In genomic region chr1:927234-927633, GRCh38 we compare ENCODE assay signal across 20 cellular contexts. TPM values are rescaled to one million over a fixed set of nuclear protein-coding genes. Genes with fewer than 3 reads are reported as not detected.
DNase-seq lines count a peak whose midpoint lies in the region; ATAC-seq, FAIRE-seq and TF ChIP-seq lines count a peak whose summit lies in the region.
"Had no signal": no experiment of that assay in that cellular context is flagged by ENCODE, and none has a peak within 500 bp of the region (broad histone marks: within the 10 kb centered on the region; RNA-seq: fewer than 3 reads in every experiment).

No MANE protein-coding gene starts in this region.

- no peak for TF ChIP-seq EP300 in A549 (IDR thresholded peaks at IDR 0.05)
- TF ChIP-seq EP300 in ovary (IDR thresholded peaks at IDR 0.05) = no peak

- H3K27me3 Mint-ChIP-seq in CD4-positive, alpha-beta T cell = peaks cover 51% of the 10 kb centered on the region
- no peaks in the 10 kb centered on the region for H3K27me3 Mint-ChIP-seq in mesothelial cell of epicardium (ENCODE audit: low read depth)

- POLR2A ChIA-PET in A549 (lab: Yijun Ruan, JAX) = no interaction called here
- POLR2A ChIA-PET in CD4-positive, alpha-beta T cell (lab: Charles Lee) = no interaction called here
- POLR2A ChIA-PET in OCI-LY7 (lab: Charles Lee) = no interaction called here

- H3K4me1 ChIP-seq in A549 (peaks cover 36% of the 10 kb centered on the region), ovary (ENCODE audit: insufficient read depth) (peaks cover 7% of the 10 kb centered on the region), OCI-LY7 (ENCODE audit: insufficient read depth, low read length, poor library complexity, severe bottlenecking) (peaks cover 12% of the 10 kb centered on the region)
- H3K4me1 ChIP-seq: Caco-2 had no signal

- WGBS in A549 (ENCODE audit: missing lambda C conversion rate) = 100% methylated on average over 1 of the region's 9 CpGs
- WGBS in ovary, 3 donors = 25 to 53% (median 34%) methylated on average over 9 of the region's 9 CpGs

- H3K36me3 Mint-ChIP-seq in CD4-positive, alpha-beta T cell (ENCODE audit: low read depth) = no peaks in the 10 kb centered on the region
- peaks cover 9% of the 10 kb centered on the region for H3K36me3 Mint-ChIP-seq in mesothelial cell of epicardium
- H3K36me3 Mint-ChIP-seq: IgD-negative memory B cell had no signal

- peak overlapping the region in 1 of 2 experiments; percentile 97; a peak in 1 of 6 replicates for H3K27ac ChIP-seq in A549
- no peak overlapping the region for H3K27ac ChIP-seq in CD4-positive, alpha-beta T cell (ENCODE audit: low read depth, low read length)
- H3K27ac ChIP-seq in ovary = no peak overlapping the region
- no peak overlapping the region for H3K27ac ChIP-seq in OCI-LY7 (ENCODE audit: low read depth, low read length, poor library complexity, severe bottlenecking)
- H3K27ac ChIP-seq: BLaER1 treated with 17β-estradiol and CSF1 and Interleukin-3, amounts not matched to agents 10 nM and 100 nM had no signal

- H2AFZ ChIP-seq in OCI-LY7 (ENCODE audit: low read length) = no peak overlapping the region
- H2AFZ ChIP-seq: GM23338 had no signal

- H3K79me2 ChIP-seq in OCI-LY7 (ENCODE audit: insufficient read depth, low read depth, low read length) = no peaks in the 10 kb centered on the region

- H3K9me2 ChIP-seq in OCI-LY7 (ENCODE audit: insufficient read depth, low read length) = no peaks in the 10 kb centered on the region

- TF ChIP-seq CTCF in A549 (IDR thresholded peaks at IDR 0.05) = no peak
- no peak for TF ChIP-seq CTCF in CD4-positive, alpha-beta T cell (IDR thresholded peaks at IDR 0.05)
- TF ChIP-seq CTCF in mesothelial cell of epicardium (IDR thresholded peaks at IDR 0.05; ENCODE audit: unreplicated experiment) = no peak
- TF ChIP-seq CTCF in ovary (IDR thresholded peaks at IDR 0.05) = no peak
- no peak for TF ChIP-seq CTCF in OCI-LY7 (conservative IDR thresholded peaks at IDR 0.05; ENCODE audit: low read length)

- H4K20me1 ChIP-seq in OCI-LY7 (ENCODE audit: insufficient read depth, low read length) = no peaks in the 10 kb centered on the region

- TF ChIP-seq POLR2A in A549 (IDR thresholded peaks at IDR 0.05; ENCODE audit: low read length) (no peak), ovary (IDR thresholded peaks at IDR 0.05) (no peak)

- H3K4me2 ChIP-seq in A549 = peak overlapping the region; percentile 14; the same call in 1 of the 3 replicates
- H3K4me2 ChIP-seq in OCI-LY7 (ENCODE audit: low read length) = no peak overlapping the region
- H3K4me2 ChIP-seq: GM23338 had no signal

- H3K27me3 ChIP-seq in CD4-positive, alpha-beta T cell (ENCODE audit: control insufficient read depth, insufficient read depth, low read length) = peaks cover 30% of the 10 kb centered on the region
- H3K27me3 ChIP-seq in ovary = peaks cover 2% of the 10 kb centered on the region

- CTCF ChIA-PET in A549 (lab: Yijun Ruan, JAX) = interaction anchor here (6.9 kb wide), 1 partner anchor 14 kb away, joined by 84 read pairs; no protein-coding TSS in a partner anchor
- CTCF ChIA-PET in CD4-positive, alpha-beta T cell (lab: Charles Lee) = no interaction called here
- CTCF ChIA-PET in OCI-LY7 (lab: Charles Lee; ENCODE audit: unreplicated experiment) = no interaction called here

- H3K27ac Mint-ChIP-seq in CD4-positive, alpha-beta T cell = no peak overlapping the region
- no peak overlapping the region for H3K27ac Mint-ChIP-seq in mesothelial cell of epicardium
- H3K27ac Mint-ChIP-seq: GM23338, HFFc6, IgD-negative memory B cell had no signal

- H3K4me3 Mint-ChIP-seq in CD4-positive, alpha-beta T cell = peak overlapping the region; percentile 25
- peak overlapping the region; percentile 78 for H3K4me3 Mint-ChIP-seq in mesothelial cell of epicardium
- H3K4me3 Mint-ChIP-seq: GM23338 had no signal

- DNase-seq in A549 (ENCODE audit: low read depth in 1 of 2, low spot score in 1 of 2) = no peak
- DNase-seq in CD4-positive, alpha-beta T cell = no peak
- no peak for DNase-seq in mesothelial cell of epicardium (ENCODE audit: low spot score in 2 of 2, unreplicated experiment in 2 of 2)
- no peak for DNase-seq in ovary
- no peak for DNase-seq in OCI-LY7 (ENCODE audit: low spot score)
- no peak for DNase-seq in NCI-H524 (lab: John Stamatoyannopoulos, UW)
- DNase-seq: Caco-2, DMS79 treated with DMSO at 0.1 percent for 48 hours, GF-D8, HCEC 1CT, HFFc6, KBM-7 had no signal

- no peaks in the 10 kb centered on the region for H3K9me3 Mint-ChIP-seq in CD4-positive, alpha-beta T cell
- H3K9me3 Mint-ChIP-seq in mesothelial cell of epicardium = no peaks in the 10 kb centered on the region
- H3K9me3 Mint-ChIP-seq: GM23338, HFFc6, IgD-negative memory B cell had no signal

- H3K4me1 Mint-ChIP-seq in CD4-positive, alpha-beta T cell (ENCODE audit: low read depth) = peaks cover 6% of the 10 kb centered on the region
- peaks cover 53% of the 10 kb centered on the region for H3K4me1 Mint-ChIP-seq in mesothelial cell of epicardium

- no TSS peak for BruUV-seq in OCI-LY7 (replicated peaks; lab: Mats Ljungman, UMichigan)

- TF ChIP-seq RAD21 in A549 (conservative IDR thresholded peaks at IDR 0.05 in 1 of 2, IDR thresholded peaks at IDR 0.05 in 1 of 2) = no peak

- no peak for ATAC-seq in A549
- ATAC-seq in CD4-positive, alpha-beta T cell (ENCODE audit: poor library complexity) = no peak
- ATAC-seq: GM23338 had no signal

- no peaks in the 10 kb centered on the region for H3K9me3 ChIP-seq in A549
- H3K9me3 ChIP-seq in CD4-positive, alpha-beta T cell (ENCODE audit: control insufficient read depth, low read length) = no peaks in the 10 kb centered on the region
- no peaks in the 10 kb centered on the region for H3K9me3 ChIP-seq in ovary
- H3K9me3 ChIP-seq in OCI-LY7 (ENCODE audit: low read length) = no peaks in the 10 kb centered on the region
- H3K9me3 ChIP-seq: BLaER1 treated with 17β-estradiol and CSF1 and Interleukin-3, amounts not matched to agents 10 nM and 100 nM; Caco-2 had no signal

- H3K36me3 ChIP-seq in ovary (no peaks in the 10 kb centered on the region), OCI-LY7 (ENCODE audit: insufficient read depth, low read length) (no peaks in the 10 kb centered on the region)
- H3K36me3 ChIP-seq: BLaER1 treated with 17β-estradiol and CSF1 and Interleukin-3, amounts not matched to agents 10 nM and 100 nM had no signal

- H3K4me3 ChIP-seq in A549 (no peak overlapping the region), ovary (no peak overlapping the region), OCI-LY7 (ENCODE audit: low read depth, low read length, poor library complexity, severe bottlenecking) (no peak overlapping the region)
- H3K4me3 ChIP-seq: BLaER1 treated with 17β-estradiol and CSF1 and Interleukin-3, amounts not matched to agents 10 nM and 100 nM; GM23338 had no signal

- no peak for FAIRE-seq in A549 (lab: Jason Lieb, UNC)
- FAIRE-seq: D721Med, H54, HTR-8/SVneo had no signal

- intact Hi-C loops in CD4-positive, alpha-beta T cell (cut with DNase I, micrococcal nuclease) = no loop called here
- intact Hi-C loops in ovary (cut with DNase I) = no loop called here
- intact Hi-C loops in OCI-LY7 (cut with micrococcal nuclease; ENCODE audit: unreplicated experiment) = no loop called here

RNA-seq across cellular contexts. Expression of gene SAMD11, which starts 3.5 kb away (rescaled TPM):
- polyA plus RNA-seq in A549 (2011; rRNA removed) = 13.3 and 22.4 TPM in 2 replicates
- polyA plus RNA-seq in A549 (2012; cell fraction: cytosol; rRNA removed) = 35.9 and 62.6 TPM in 2 replicates
- 122 and 165 TPM in 2 replicates for polyA plus RNA-seq in A549 (2012; cell fraction: nucleus; rRNA removed)
- polyA plus RNA-seq in A549 (2017; fragmentation: RNase III; extraction: RNeasy Plus Mini Kit Qiagen cat#74134 plus additional on column Dnase treatment) = 32.9 to 52.8 TPM (median 46.2 TPM) in 3 replicates
- 10.7 and 15.8 TPM in 2 replicates for polyA minus RNA-seq in A549 (2011; rRNA and poly(A)+ RNA removed)
- not detected for total RNA-seq in CD4-positive, alpha-beta T cell
- 303 to 325 TPM (median 313 TPM) in 3 replicates for total RNA-seq in mesothelial cell of epicardium
- total RNA-seq in ovary = 10 to 100 TPM in 1 of 7 donors, 1 to 10 TPM in 5, under 1 TPM in 1; 0.85 to 10.6 (median 2.3) TPM
- 1 to 10 TPM; 1.1 to 2.6 TPM for polyA plus RNA-seq in ovary
- total RNA-seq in OCI-LY7 (2014; rRNA removed; shearing (Covaris generic)) = 0.06 TPM in 1 of 2 replicates, not detected in the other
- not detected in 2 replicates for total RNA-seq in OCI-LY7 (2022)
- polyA plus RNA-seq: IgD-negative memory B cell had no signal

RNA-seq across cellular contexts. Expression of gene NOC2L, which starts 31.8 kb away (rescaled TPM):
- polyA plus RNA-seq in A549 (2011; rRNA removed) (41.0 and 48.4 TPM in 2 replicates), A549 (2017; fragmentation: RNase III; extraction: RNeasy Plus Mini Kit Qiagen cat#74134 plus additional on column Dnase treatment) (68.1 to 81.6 TPM (median 73.5 TPM) in 3 replicates), ovary (10 to 100 TPM; 23.8 to 33.9 TPM)
- polyA plus RNA-seq in A549 (2012; cell fraction: cytosol; rRNA removed) = 74.3 and 83.6 TPM in 2 replicates
- 144 and 170 TPM in 2 replicates for polyA plus RNA-seq in A549 (2012; cell fraction: nucleus; rRNA removed)
- 55.5 and 68.4 TPM in 2 replicates for polyA minus RNA-seq in A549 (2011; rRNA and poly(A)+ RNA removed)
- 10 to 100 TPM; 50.2 to 52.0 TPM for total RNA-seq in CD4-positive, alpha-beta T cell
- total RNA-seq in mesothelial cell of epicardium (69.3 to 73.1 TPM (median 69.8 TPM) in 3 replicates), ovary (10 to 100 TPM; 17.8 to 55.2 (median 46.3) TPM), OCI-LY7 (2022) (72.1 and 99.0 TPM in 2 replicates)
- total RNA-seq in OCI-LY7 (2014; rRNA removed; shearing (Covaris generic)) = 77.9 and 84.0 TPM in 2 replicates

RNA-seq across cellular contexts. Expression of gene KLHL17, which starts 33.1 kb away (rescaled TPM):
- polyA plus RNA-seq in A549 (2011; rRNA removed) (5.7 and 8.5 TPM in 2 replicates), A549 (2017; fragmentation: RNase III; extraction: RNeasy Plus Mini Kit Qiagen cat#74134 plus additional on column Dnase treatment) (17.9 to 21.6 TPM (median 18.7 TPM) in 3 replicates), ovary (1 to 10 TPM in 1 of 2 donors, under 1 TPM in 1; 0.13 to 2.2 TPM)
- polyA plus RNA-seq in A549 (2012; cell fraction: cytosol; rRNA removed) = 24.0 and 29.4 TPM in 2 replicates
- polyA plus RNA-seq in A549 (2012; cell fraction: nucleus; rRNA removed) = 322 and 395 TPM in 2 replicates
- polyA minus RNA-seq in A549 (2011; rRNA and poly(A)+ RNA removed) = 1.9 and 2.5 TPM in 2 replicates
- 10 to 100 TPM; 13.9 TPM for total RNA-seq in CD4-positive, alpha-beta T cell
- total RNA-seq in mesothelial cell of epicardium (44.7 to 49.8 TPM (median 47.0 TPM) in 3 replicates), ovary (1 to 10 TPM; 1.5 to 6.7 (median 2.1) TPM), OCI-LY7 (2022) (23.3 and 24.2 TPM in 2 replicates)
- total RNA-seq in OCI-LY7 (2014; rRNA removed; shearing (Covaris generic)) = 20.7 and 21.7 TPM in 2 replicates

RNA-seq across cellular contexts. Expression of gene PLEKHN1, which starts 39.0 kb away (rescaled TPM):
- polyA plus RNA-seq in A549 (2011; rRNA removed) = 0.61 and 0.75 TPM in 2 replicates
- 1.6 and 2.3 TPM in 2 replicates for polyA plus RNA-seq in A549 (2012; cell fraction: cytosol; rRNA removed)
- polyA plus RNA-seq in A549 (2012; cell fraction: nucleus; rRNA removed) = 9.4 and 13.1 TPM in 2 replicates
- polyA plus RNA-seq in A549 (2017; fragmentation: RNase III; extraction: RNeasy Plus Mini Kit Qiagen cat#74134 plus additional on column Dnase treatment) = 3.2 to 3.6 TPM (median 3.4 TPM) in 3 replicates
- polyA minus RNA-seq in A549 (2011; rRNA and poly(A)+ RNA removed) = 0.33 and 0.73 TPM in 2 replicates
- total RNA-seq in CD4-positive, alpha-beta T cell = under 1 TPM; 0.69 to 0.95 TPM
- total RNA-seq in mesothelial cell of epicardium = 33.6 to 36.0 TPM (median 34.4 TPM) in 3 replicates
- under 1 TPM in 5 of 7 donors, not detected in 2; 0.12 to 0.34 (median 0.20) TPM for total RNA-seq in ovary
- polyA plus RNA-seq in ovary = under 1 TPM in 1 of 2 donors, not detected in 1; 0.10 TPM
- 0.05 TPM in 1 of 2 replicates, not detected in the other for total RNA-seq in OCI-LY7 (2014; rRNA removed; shearing (Covaris generic))
- total RNA-seq in OCI-LY7 (2022) = not detected in 2 replicates
- total RNA-seq: A673 had no signal

RNA-seq across cellular contexts. Expression of gene PERM1, which starts 54.7 kb away (rescaled TPM):
- polyA plus RNA-seq in A549 (2011; rRNA removed) (not detected in 2 replicates), A549 (2017; fragmentation: RNase III; extraction: RNeasy Plus Mini Kit Qiagen cat#74134 plus additional on column Dnase treatment) (0.12 to 0.33 TPM (median 0.30 TPM) in 3 replicates), ovary (under 1 TPM in 1 of 2 donors, not detected in 1; 0.34 TPM)
- 0.03 and 0.05 TPM in 2 replicates for polyA plus RNA-seq in A549 (2012; cell fraction: cytosol; rRNA removed)
- polyA plus RNA-seq in A549 (2012; cell fraction: nucleus; rRNA removed) = 0.09 and 0.17 TPM in 2 replicates
- polyA minus RNA-seq in A549 (2011; rRNA and poly(A)+ RNA removed) = 0.12 TPM in 1 of 2 replicates, not detected in the other
- total RNA-seq in CD4-positive, alpha-beta T cell = not detected
- total RNA-seq in mesothelial cell of epicardium (1.6 to 2.8 TPM (median 2.7 TPM) in 3 replicates), ovary (under 1 TPM in 4 of 7 donors, not detected in 3; 0.07 to 0.32 (median 0.22) TPM), OCI-LY7 (2022) (not detected in 2 replicates)
- not detected in 2 replicates for total RNA-seq in OCI-LY7 (2014; rRNA removed; shearing (Covaris generic))
- total RNA-seq: A673, GM23338 had no signal
- polyA plus RNA-seq: AG04450, IgD-negative memory B cell had no signal

Comparison
In these comparisons a context has a peak if more than half of its experiments do, and no peak if none do; other contexts are left out.
1. RNA of gene SAMD11, which starts 3.5 kb away (total RNA-seq): 303 to 325 TPM in mesothelial cell of epicardium; 0.85 to 10.6 TPM in ovary, 0.06 TPM in OCI-LY7 and not detected in CD4-positive, alpha-beta T cell; every median in the first group is over 10 times any median in the second.